Comparison of ENCODE assay signal across 9 cellular contexts in genomic region chr17:82592289-82592683, GRCh38. TPM values are rescaled to one million over a fixed set of nuclear protein-coding genes. Genes with fewer than 3 reads are reported as not detected.
DNase-seq lines count a peak whose midpoint lies in the region; TF ChIP-seq lines count a peak whose summit lies in the region.
"Had no signal": no experiment of that assay in that cellular context is flagged by ENCODE, and none has a peak within 500 bp of the region (broad histone marks: within the 10 kb centered on the region; RNA-seq: fewer than 3 reads in every experiment).

No MANE protein-coding gene starts in this region.

- H3K9ac ChIP-seq in SK-N-MC (ENCODE audit: insufficient read length) (no peak overlapping the region), parathyroid adenoma (no peak overlapping the region)

- no peaks in the 10 kb centered on the region for H3K27me3 Mint-ChIP-seq in CD4-positive, alpha-beta memory T cell

- H3K9me3 ChIP-seq in CD4-positive, alpha-beta memory T cell (ENCODE audit: control insufficient read depth in 1 of 2, low read length in 2 of 2) = no peaks in the 10 kb centered on the region
- H3K9me3 ChIP-seq in SK-N-MC (ENCODE audit: low read depth, low read length) (no peaks in the 10 kb centered on the region), esophagus (ENCODE audit: control insufficient read depth in 2 of 2, insufficient read depth in 1 of 2, low read depth in 1 of 2, low read length in 1 of 2) (no peaks in the 10 kb centered on the region), parathyroid adenoma (ENCODE audit: control insufficient read depth, low read length) (no peaks in the 10 kb centered on the region)

- peaks cover 17 to 39% (median 25%) of the 10 kb centered on the region in 4 donors for H3K4me1 Mint-ChIP-seq in CD4-positive, alpha-beta memory T cell

- CTCF ChIA-PET in CD4-positive, alpha-beta memory T cell (lab: Charles Lee; ENCODE audit: partially characterized antibody) = no interaction called here

- peaks cover 8 to 10% of the 10 kb centered on the region in 2 donors for H3K36me3 Mint-ChIP-seq in CD4-positive, alpha-beta memory T cell

- no peak for DNase-seq in CD4-positive, alpha-beta memory T cell
- no peak for DNase-seq in SK-N-MC (ENCODE audit: low read depth, low spot score)
- no peak for DNase-seq in MV-4-11 (lab: John Stamatoyannopoulos, UW)
- no peak for DNase-seq in brain microvascular endothelial cell
- DNase-seq in SW480 (ENCODE audit: low spot score) = no peak
- no peak for DNase-seq in NCI-H524 (lab: John Stamatoyannopoulos, UW)
- DNase-seq: left cardiac atrium had no signal

- H3K4me3 ChIP-seq in CD4-positive, alpha-beta memory T cell (ENCODE audit: low read length in 2 of 2) = no peak overlapping the region
- H3K4me3 ChIP-seq in SK-N-MC = no peak overlapping the region
- H3K4me3 ChIP-seq in esophagus (ENCODE audit: low read depth in 1 of 2, low read length in 2 of 2) = peak overlapping the region; percentile 19 to 37
- no peak overlapping the region for H3K4me3 ChIP-seq in parathyroid adenoma (ENCODE audit: low read depth, low read length)
- no peak overlapping the region for H3K4me3 ChIP-seq in brain microvascular endothelial cell (ENCODE audit: low read depth, low read length)

- H3K27me3 ChIP-seq in CD4-positive, alpha-beta memory T cell (ENCODE audit: insufficient read depth, low read length) = no peaks in the 10 kb centered on the region
- H3K27me3 ChIP-seq in esophagus (ENCODE audit: control insufficient read depth in 1 of 2, insufficient read depth in 2 of 2, low read length in 2 of 2) (no peaks in the 10 kb centered on the region), parathyroid adenoma (ENCODE audit: control insufficient read depth, insufficient read depth, low read length) (no peaks in the 10 kb centered on the region), brain microvascular endothelial cell (replicated peaks) (no peaks in the 10 kb centered on the region)

- peak overlapping the region; percentile 44 for H3K27ac ChIP-seq in CD4-positive, alpha-beta memory T cell (ENCODE audit: low read depth, low read length)
- peak overlapping the region; percentile 97 for H3K27ac ChIP-seq in SK-N-MC
- peak overlapping the region; percentile 93 to 95 for H3K27ac ChIP-seq in esophagus (ENCODE audit: low read depth in 2 of 2, low read length in 1 of 2)
- peak overlapping the region; percentile 78 for H3K27ac ChIP-seq in parathyroid adenoma
- no peak overlapping the region for H3K27ac ChIP-seq in brain microvascular endothelial cell

- in situ Hi-C loops in brain microvascular endothelial cell (cut with HindIII; ENCODE audit: low pct_ligation_motif_present, low sequenced_read_pairs) = no loop called here

- H3K4me3 Mint-ChIP-seq in CD4-positive, alpha-beta memory T cell = peak overlapping the region in 5 of 8 donors; percentile 37 to 82 (median 75)

- H2AFZ ChIP-seq in parathyroid adenoma = peak overlapping the region; percentile 69

- no peaks in the 10 kb centered on the region for H3K9me3 Mint-ChIP-seq in CD4-positive, alpha-beta memory T cell

- peaks cover 4% of the 10 kb centered on the region for H3K79me2 ChIP-seq in parathyroid adenoma

- H3K27ac Mint-ChIP-seq in CD4-positive, alpha-beta memory T cell = peak overlapping the region; percentile 43 to 95 (median 86)

- POLR2A ChIA-PET in CD4-positive, alpha-beta memory T cell (lab: Charles Lee; ENCODE audit: partially characterized antibody) = interaction anchor here (0.7 to 1.2 kb wide), 2 partner anchors 11 to 344 kb away, joined by 3 to 4 read pairs; no protein-coding TSS in a partner anchor

- no peak for TF ChIP-seq CTCF in parathyroid adenoma (IDR thresholded peaks at IDR 0.05)
- no peak for TF ChIP-seq CTCF in brain microvascular endothelial cell (IDR thresholded peaks at IDR 0.05; ENCODE audit: low read depth, low read length, missing control alignments)

- intact Hi-C loops in CD4-positive, alpha-beta memory T cell (cut with micrococcal nuclease) = loop anchor here (2.0 kb wide), 1 partner anchor 57 kb away; the partner anchor contains the start of gene WDR45B

- H3K4me1 ChIP-seq in CD4-positive, alpha-beta memory T cell (ENCODE audit: insufficient read depth, low read length) = peaks cover 36% of the 10 kb centered on the region
- H3K4me1 ChIP-seq in esophagus (ENCODE audit: control insufficient read depth in 2 of 2, insufficient read depth in 2 of 2, low read length in 1 of 2) = peaks cover 6 to 27% of the 10 kb centered on the region in 2 donors
- peaks cover 18% of the 10 kb centered on the region for H3K4me1 ChIP-seq in parathyroid adenoma

- H3K4me2 ChIP-seq in parathyroid adenoma (ENCODE audit: low read length) = peak overlapping the region; percentile 81

- peaks cover under 1% of the 10 kb centered on the region for H3K36me3 ChIP-seq in CD4-positive, alpha-beta memory T cell (ENCODE audit: insufficient read depth, low read length)
- H3K36me3 ChIP-seq in SK-N-MC (ENCODE audit: insufficient read depth, low read length) (peaks cover 36% of the 10 kb centered on the region; the same call in 1 of the 2 replicates), esophagus (ENCODE audit: control insufficient read depth in 2 of 2, insufficient read depth in 2 of 2, low read length in 1 of 2) (peaks cover 1 to 26% of the 10 kb centered on the region in 2 donors), parathyroid adenoma (ENCODE audit: control insufficient read depth, insufficient read depth, low read length) (no peaks in the 10 kb centered on the region), brain microvascular endothelial cell (replicated peaks) (peaks cover 22% of the 10 kb centered on the region)

- WGBS in esophagus, 2 donors = 43 to 50% methylated on average over 8 of the region's 8 CpGs

RNA-seq across cellular contexts. Expression of gene WDR45B, which starts 56.0 kb away (rescaled TPM):
- total RNA-seq in CD4-positive, alpha-beta memory T cell = 10 to 100 TPM; 66.3 to 66.7 TPM
- polyA plus RNA-seq in CD4-positive, alpha-beta memory T cell = 10 to 100 TPM; 35.1 to 48.4 TPM
- polyA plus RNA-seq in esophagus = 10 to 100 TPM; 72.2 to 75.3 TPM

Comparison
In these comparisons a context has a peak if more than half of its experiments do, and no peak if none do; other contexts are left out.
1. H3K4me3 ChIP-seq: peak in esophagus (2 of 2); none in CD4-positive, alpha-beta memory T cell (0 of 2), SK-N-MC (single experiment), parathyroid adenoma (single experiment) and brain microvascular endothelial cell (single experiment).